In the genomic region with DNA sequence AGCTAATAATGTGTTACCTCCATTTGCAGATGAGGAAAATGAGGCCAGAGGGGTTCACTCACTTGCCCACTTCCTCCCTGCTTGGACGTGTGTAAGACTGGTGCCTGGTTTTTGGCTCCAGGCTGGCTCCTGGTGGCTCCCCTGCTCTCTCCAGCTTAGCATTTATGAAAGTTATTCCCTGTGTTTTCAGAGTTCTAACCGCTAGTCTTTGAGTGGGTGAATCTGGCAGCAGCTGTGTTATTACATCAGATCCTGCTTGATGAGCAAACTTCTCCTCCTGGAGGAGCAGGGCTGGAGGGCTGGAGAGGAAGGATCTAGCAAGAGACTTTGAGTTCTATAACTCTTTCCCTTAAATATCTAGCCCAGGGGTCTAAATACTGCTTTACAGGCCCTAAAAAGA, we compare ENCODE assay signal across 13 cellular contexts.
DNase-seq lines count a peak whose midpoint lies in the region; ATAC-seq and TF ChIP-seq lines count a peak whose summit lies in the region.
"Had no signal": no experiment of that assay in that cellular context is flagged by ENCODE, and none has a peak within 500 bp of the region (broad histone marks: within the 10 kb centered on the region; RNA-seq: fewer than 3 reads in every experiment).

No MANE protein-coding gene starts in this region.

- TF ChIP-seq CTCF in body of pancreas (IDR thresholded peaks at IDR 0.05) (no peak), GM10266 (IDR thresholded peaks at IDR 0.05; ENCODE audit: control insufficient read depth, insufficient read depth, low read depth, missing control alignments) (no peak)

- WGBS in body of pancreas, 2 donors, result 67 to 82% methylated on average over 2 of the region's 2 CpGs

- no peaks in the 10 kb centered on the region for H3K27me3 ChIP-seq in body of pancreas
- H3K27me3 ChIP-seq: Peyer's patch had no signal

- H3K4me3 ChIP-seq in body of pancreas, result no peak overlapping the region
- H3K4me3 ChIP-seq: Peyer's patch had no signal

- no peaks in the 10 kb centered on the region for H3K9me3 ChIP-seq in body of pancreas
- H3K9me3 ChIP-seq: Peyer's patch had no signal

- TF ChIP-seq POLR2A in body of pancreas (IDR thresholded peaks at IDR 0.05), result no peak

- ATAC-seq in body of pancreas, result peak; percentile 40
- no peak for ATAC-seq in GM21360 (IDR thresholded peaks at IDR 0.05; ENCODE audit: unreplicated experiment)
- ATAC-seq in HG02571 (IDR thresholded peaks at IDR 0.05; ENCODE audit: unreplicated experiment), result no peak

- H3K4me1 ChIP-seq in body of pancreas, result peaks cover 4% of the 10 kb centered on the region

- DNase-seq in GM03348 (ENCODE audit: low spot score), result peak; percentile 82
- DNase-seq in body of pancreas, result peak; percentile 18 to 42 (median 28)
- DNase-seq in hepatic stellate cell (ENCODE audit: low spot score), result peak; percentile 41
- peak; percentile 94 for DNase-seq in stromal cell of bone marrow (ENCODE audit: low read depth)
- no peak for DNase-seq in HuH-7 (ENCODE audit: low spot score)
- DNase-seq in GM10266 (ENCODE audit: extremely low spot score), result no peak
- DNase-seq: erythroblast, H7, Karpas-422, occipital lobe had no signal

- intact Hi-C loops in body of pancreas (cut with DNase I), result no loop called here

- H3K27ac ChIP-seq in body of pancreas, result no peak overlapping the region

- H3K36me3 ChIP-seq in body of pancreas (replicated peaks in 1 of 2; ENCODE audit: insufficient read depth in 1 of 2, low read depth in 2 of 2), result no peaks in the 10 kb centered on the region
- H3K36me3 ChIP-seq: Peyer's patch had no signal

Comparison
In these comparisons a context has a peak if more than half of its experiments do, and no peak if none do; other contexts are left out.
1. DNase-seq: peak in GM03348 (single experiment), body of pancreas (4 of 4), hepatic stellate cell (single experiment) and stromal cell of bone marrow (single experiment); none in HuH-7 (single experiment) and GM10266 (single experiment).